In the genomic region with DNA sequence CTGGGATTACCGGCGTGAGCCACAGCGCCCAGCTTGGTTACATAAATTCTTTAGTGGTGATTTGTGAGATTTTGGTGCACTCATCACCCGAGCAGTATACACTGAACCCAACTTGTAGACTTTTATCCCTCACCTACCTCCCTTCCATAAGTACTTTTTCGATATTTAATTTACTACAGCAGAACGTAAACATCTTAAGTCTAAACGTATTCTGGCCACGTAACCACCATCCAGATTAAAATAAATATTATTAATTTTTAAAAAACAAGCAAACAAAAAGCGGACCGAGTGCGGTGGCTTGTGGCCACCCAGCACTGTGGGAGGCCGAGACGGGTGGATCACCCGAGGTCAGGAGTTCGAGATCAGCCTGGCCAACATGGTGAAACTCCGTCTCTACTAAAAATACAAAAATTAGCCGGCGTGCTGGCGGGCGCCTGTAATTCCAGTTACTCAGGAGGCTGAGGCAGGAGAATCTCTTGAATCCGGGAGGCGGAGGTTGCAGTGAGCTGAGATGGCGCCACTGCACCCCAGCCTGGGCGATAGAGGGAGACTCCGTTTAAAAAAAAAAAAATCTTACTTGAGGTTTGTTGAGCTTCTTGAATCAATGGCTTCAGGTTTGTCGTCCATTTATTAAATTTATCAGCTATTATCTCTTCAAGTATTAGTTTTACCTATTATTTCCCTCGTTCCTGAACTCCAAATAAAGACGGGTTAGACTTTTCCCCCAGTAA, we compare ENCODE assay signal across 1 cellular context.
TF ChIP-seq lines count a peak whose summit lies in the region.

No MANE protein-coding gene starts in this region.

TF ChIP-seq in GM12878, 131 proteins besides CTCF, POLR2A, EP300 and RAD21:
- TF ChIP-seq HDAC2 (IDR thresholded peaks at IDR 0.05) (0 out of 2 replicates have a peak, but pooled peaks have one; percentile 18), EED (IDR thresholded peaks at IDR 0.05; ENCODE audit: low read depth) (0 out of 2 replicates have a peak, but pooled peaks have one; percentile 1), YY1 (IDR thresholded peaks at IDR 0.05; ENCODE audit: low read depth, low read length) (peak; percentile 41; the same call in 1 of the 2 replicates), ZNF24 (IDR thresholded peaks at IDR 0.05) (peak; percentile 45), ZNF217 (IDR thresholded peaks at IDR 0.05) (peak; percentile 90), MEF2B (IDR thresholded peaks at IDR 0.05; ENCODE audit: partially characterized antibody, poor library complexity, severe bottlenecking) (peak; percentile 12), NBN (IDR thresholded peaks at IDR 0.05) (peak; percentile 67), RUNX3 (IDR thresholded peaks at IDR 0.05; ENCODE audit: low read length) (peak; percentile 46; the same call in 1 of the 2 replicates), MTA2 (IDR thresholded peaks at IDR 0.05; ENCODE audit: low read depth) (0 out of 2 replicates have a peak, but pooled peaks have one; percentile 11)
- TF ChIP-seq, protein P1, sequence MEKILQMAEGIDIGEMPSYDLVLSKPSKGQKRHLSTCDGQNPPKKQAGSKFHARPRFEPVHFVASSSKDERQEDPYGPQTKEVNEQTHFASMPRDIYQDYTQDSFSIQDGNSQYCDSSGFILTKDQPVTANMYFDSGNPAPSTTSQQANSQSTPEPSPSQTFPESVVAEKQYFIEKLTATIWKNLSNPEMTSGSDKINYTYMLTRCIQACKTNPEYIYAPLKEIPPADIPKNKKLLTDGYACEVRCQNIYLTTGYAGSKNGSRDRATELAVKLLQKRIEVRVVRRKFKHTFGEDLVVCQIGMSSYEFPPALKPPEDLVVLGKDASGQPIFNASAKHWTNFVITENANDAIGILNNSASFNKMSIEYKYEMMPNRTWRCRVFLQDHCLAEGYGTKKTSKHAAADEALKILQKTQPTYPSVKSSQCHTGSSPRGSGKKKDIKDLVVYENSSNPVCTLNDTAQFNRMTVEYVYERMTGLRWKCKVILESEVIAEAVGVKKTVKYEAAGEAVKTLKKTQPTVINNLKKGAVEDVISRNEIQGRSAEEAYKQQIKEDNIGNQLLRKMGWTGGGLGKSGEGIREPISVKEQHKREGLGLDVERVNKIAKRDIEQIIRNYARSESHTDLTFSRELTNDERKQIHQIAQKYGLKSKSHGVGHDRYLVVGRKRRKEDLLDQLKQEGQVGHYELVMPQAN (conservative IDR thresholded peaks at IDR 0.05) = peak; percentile 51; the same call in 1 of the 2 replicates
